ENCODE assay signal across 8 cellular contexts in the genomic region with DNA sequence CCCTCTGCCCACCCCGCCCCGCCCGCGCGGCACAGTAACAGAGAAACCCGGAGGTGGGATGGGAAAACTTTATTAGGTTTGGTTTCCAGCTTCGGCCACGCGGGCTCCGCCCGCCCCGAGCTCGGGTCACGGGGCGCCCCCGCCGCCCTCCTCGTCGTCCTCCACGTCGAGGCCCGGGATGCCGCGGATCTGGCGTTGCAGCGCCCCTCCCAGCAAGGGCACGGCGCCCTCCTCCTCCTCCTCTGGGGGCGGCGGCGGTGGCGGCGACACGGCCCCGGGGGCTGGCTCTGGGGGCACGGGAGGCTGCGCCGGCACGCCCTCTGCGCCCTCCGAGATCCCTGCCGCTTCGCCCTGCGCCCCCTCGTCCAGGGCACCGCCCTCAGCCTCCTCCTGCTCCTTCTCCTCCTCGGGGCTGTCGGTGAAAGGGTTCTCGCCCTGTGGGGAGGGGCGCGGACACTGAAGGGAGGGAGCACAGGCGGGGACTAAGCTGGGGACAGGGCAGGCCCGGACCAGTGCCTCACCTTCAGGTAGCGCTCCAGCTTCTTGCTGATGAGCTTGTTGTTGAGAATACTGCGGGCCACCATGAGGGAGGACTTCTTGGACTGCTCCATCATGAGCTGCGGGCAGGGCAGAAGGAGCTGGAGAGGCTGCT. TPM values are rescaled to one million over a fixed set of nuclear protein-coding genes. Genes with fewer than 3 reads are reported as not detected.
DNase-seq lines count a peak whose midpoint lies in the region; ATAC-seq and TF ChIP-seq lines count a peak whose summit lies in the region.

No MANE protein-coding gene starts in this region.

- peaks cover 48% of the 10 kb centered on the region for H3K4me1 Mint-ChIP-seq in activated T-cell treated with anti-CD3 and anti-CD28 coated beads, Interleukin-2, amount 50 U/mL, for 72 hours (ENCODE audit: low read depth)
- peaks cover 31% of the 10 kb centered on the region for H3K4me1 Mint-ChIP-seq in T-helper 1 cell treated with Interleukin-12 subunit alpha and Interleukin-12 subunit beta and Interleukin-4 antibody, amounts not matched to agents 30 μg/mL and 1 μg/mL, for 36 hours (ENCODE audit: low read depth)
- H3K4me1 Mint-ChIP-seq in natural killer cell treated with Interleukin-12 subunit alpha and Interleukin-12 subunit beta and Interleukin-15 and Interleukin-18, amount 100 ng/mL, for 72 hours (ENCODE audit: low read depth in 2 of 2), result peaks cover 27 to 32% of the 10 kb centered on the region in 2 donors

- H3K4me1 ChIP-seq in esophagus squamous epithelium, result peaks cover 23 to 44% (median 37%) of the 10 kb centered on the region in 3 donors

- H3K27me3 Mint-ChIP-seq in activated T-cell treated with anti-CD3 and anti-CD28 coated beads, Interleukin-2, amount 50 U/mL, for 72 hours (ENCODE audit: low read depth), result no peaks in the 10 kb centered on the region
- H3K27me3 Mint-ChIP-seq in T-helper 1 cell treated with Interleukin-12 subunit alpha and Interleukin-12 subunit beta and Interleukin-4 antibody, amounts not matched to agents 30 μg/mL and 1 μg/mL, for 36 hours (ENCODE audit: low read depth), result no peaks in the 10 kb centered on the region
- no peaks in the 10 kb centered on the region for H3K27me3 Mint-ChIP-seq in natural killer cell treated with Interleukin-12 subunit alpha and Interleukin-12 subunit beta and Interleukin-15 and Interleukin-18, amount 100 ng/mL, for 72 hours

- intact Hi-C loops in esophagus squamous epithelium (cut with DNase I), result loop anchor here (10.0 kb wide), 1 partner anchor 115 kb away; no protein-coding TSS in a partner anchor

- H3K4me3 ChIP-seq in esophagus squamous epithelium, result peak overlapping the region; percentile 74 to 100 (median 96)

- peak; percentile 33; the same call in 1 of the 2 replicates for TF ChIP-seq EP300 in Ishikawa (IDR thresholded peaks at IDR 0.05; ENCODE audit: borderline replicate concordance)

- H3K9me3 ChIP-seq in esophagus squamous epithelium, result no peaks in the 10 kb centered on the region

- TF ChIP-seq CTCF in esophagus squamous epithelium (IDR thresholded peaks at IDR 0.05), result peak in 1 of 6 experiments; percentile 14

- peaks cover 0 to 12% (median 0%) of the 10 kb centered on the region in 3 donors for H3K36me3 ChIP-seq in esophagus squamous epithelium

- peak overlapping the region; percentile 97 to 98 for H3K4me3 Mint-ChIP-seq in activated T-cell treated with anti-CD3 and anti-CD28 coated beads, Interleukin-2, amount 50 U/mL, for 72 hours
- peak overlapping the region; percentile 99 for H3K4me3 Mint-ChIP-seq in T-helper 1 cell treated with Interleukin-12 subunit alpha and Interleukin-12 subunit beta and Interleukin-4 antibody, amounts not matched to agents 30 μg/mL and 1 μg/mL, for 36 hours
- H3K4me3 Mint-ChIP-seq in natural killer cell treated with Interleukin-12 subunit alpha and Interleukin-12 subunit beta and Interleukin-15 and Interleukin-18, amount 100 ng/mL, for 72 hours, result peak overlapping the region; percentile 93

- peak overlapping the region; percentile 92 for H3K27ac Mint-ChIP-seq in activated T-cell treated with anti-CD3 and anti-CD28 coated beads, Interleukin-2, amount 50 U/mL, for 72 hours
- H3K27ac Mint-ChIP-seq in T-helper 1 cell treated with Interleukin-12 subunit alpha and Interleukin-12 subunit beta and Interleukin-4 antibody, amounts not matched to agents 30 μg/mL and 1 μg/mL, for 36 hours, result peak overlapping the region; percentile 87
- peak overlapping the region; percentile 85 to 89 for H3K27ac Mint-ChIP-seq in natural killer cell treated with Interleukin-12 subunit alpha and Interleukin-12 subunit beta and Interleukin-15 and Interleukin-18, amount 100 ng/mL, for 72 hours

- peak in 1 of 4 donors; percentile 35 for TF ChIP-seq POLR2A in esophagus squamous epithelium (IDR thresholded peaks at IDR 0.05)

- no peaks in the 10 kb centered on the region for H3K9me3 Mint-ChIP-seq in activated T-cell treated with anti-CD3 and anti-CD28 coated beads, Interleukin-2, amount 50 U/mL, for 72 hours
- no peaks in the 10 kb centered on the region for H3K9me3 Mint-ChIP-seq in T-helper 1 cell treated with Interleukin-12 subunit alpha and Interleukin-12 subunit beta and Interleukin-4 antibody, amounts not matched to agents 30 μg/mL and 1 μg/mL, for 36 hours
- no peaks in the 10 kb centered on the region for H3K9me3 Mint-ChIP-seq in natural killer cell treated with Interleukin-12 subunit alpha and Interleukin-12 subunit beta and Interleukin-15 and Interleukin-18, amount 100 ng/mL, for 72 hours

- peak overlapping the region; percentile 94 to 99 (median 97) for H3K27ac ChIP-seq in esophagus squamous epithelium

- ATAC-seq in activated T-cell treated with anti-CD3 and anti-CD28 coated beads, Interleukin-2, amount 50 U/mL, for 72 hours (replicated peaks in 1 of 2), result peak; percentile 49 to 53
- peak; percentile 42 for ATAC-seq in GM21825 (IDR thresholded peaks at IDR 0.05; ENCODE audit: unreplicated experiment)
- peak in 1 of 2 donors; percentile 57 for ATAC-seq in natural killer cell treated with Interleukin-12 subunit alpha and Interleukin-12 subunit beta and Interleukin-15 and Interleukin-18, amount 100 ng/mL, for 72 hours

- TF ChIP-seq RAD21 in Ishikawa (IDR thresholded peaks at IDR 0.05; ENCODE audit: low read depth), result no peak

- H3K36me3 Mint-ChIP-seq in activated T-cell treated with anti-CD3 and anti-CD28 coated beads, Interleukin-2, amount 50 U/mL, for 72 hours (ENCODE audit: insufficient read depth in 2 of 2), result peaks cover 6 to 7% of the 10 kb centered on the region in 2 donors
- peaks cover 7% of the 10 kb centered on the region for H3K36me3 Mint-ChIP-seq in T-helper 1 cell treated with Interleukin-12 subunit alpha and Interleukin-12 subunit beta and Interleukin-4 antibody, amounts not matched to agents 30 μg/mL and 1 μg/mL, for 36 hours (ENCODE audit: low read depth)
- H3K36me3 Mint-ChIP-seq in natural killer cell treated with Interleukin-12 subunit alpha and Interleukin-12 subunit beta and Interleukin-15 and Interleukin-18, amount 100 ng/mL, for 72 hours, result peaks cover 5% of the 10 kb centered on the region

- WGBS in esophagus squamous epithelium, 2 donors, result 3 to 10% methylated on average over 2 to 5 of the region's 56 CpGs

- DNase-seq in activated T-cell treated with anti-CD3 and anti-CD28 coated beads, Interleukin-2, amount 50 U/mL, for 72 hours, result no peak
- DNase-seq in activated T-cell treated with anti-CD3 and anti-CD28 coated beads for 4 hours (no peak), esophagus squamous epithelium (lab: John Stamatoyannopoulos, UW) (no peak), GDM1 (lab: John Stamatoyannopoulos, UW) (no peak)
- no peak for DNase-seq in natural killer cell treated with Interleukin-12 subunit alpha and Interleukin-12 subunit beta and Interleukin-15 and Interleukin-18, amount 100 ng/mL, for 72 hours (ENCODE audit: low spot score)

- H3K27me3 ChIP-seq in esophagus squamous epithelium, result no peaks in the 10 kb centered on the region

TF ChIP-seq in Ishikawa, 13 proteins besides CTCF, POLR2A, EP300 and RAD21 (continues in another document):
- TF ChIP-seq, protein P1, sequence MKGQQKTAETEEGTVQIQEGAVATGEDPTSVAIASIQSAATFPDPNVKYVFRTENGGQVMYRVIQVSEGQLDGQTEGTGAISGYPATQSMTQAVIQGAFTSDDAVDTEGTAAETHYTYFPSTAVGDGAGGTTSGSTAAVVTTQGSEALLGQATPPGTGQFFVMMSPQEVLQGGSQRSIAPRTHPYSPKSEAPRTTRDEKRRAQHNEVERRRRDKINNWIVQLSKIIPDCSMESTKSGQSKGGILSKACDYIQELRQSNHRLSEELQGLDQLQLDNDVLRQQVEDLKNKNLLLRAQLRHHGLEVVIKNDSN (IDR thresholded peaks at IDR 0.05), result peak; percentile 47; the same call in 1 of the 2 replicates
- TF ChIP-seq, protein P2, sequence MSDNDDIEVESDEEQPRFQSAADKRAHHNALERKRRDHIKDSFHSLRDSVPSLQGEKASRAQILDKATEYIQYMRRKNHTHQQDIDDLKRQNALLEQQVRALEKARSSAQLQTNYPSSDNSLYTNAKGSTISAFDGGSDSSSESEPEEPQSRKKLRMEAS (IDR thresholded peaks at IDR 0.05), result peak; percentile 20; the same call in 1 of the 2 replicates
- TF ChIP-seq TCF12 (IDR thresholded peaks at IDR 0.05; ENCODE audit: low read depth) (no peak), ZBTB7A (IDR thresholded peaks at IDR 0.05; ENCODE audit: low read depth) (peak; percentile 66; the same call in 1 of the 2 replicates), EGR1 (IDR thresholded peaks at IDR 0.05) (peak; percentile 42; the same call in 1 of the 2 replicates), CEBPB (IDR thresholded peaks at IDR 0.05) (no peak), YY1 (IDR thresholded peaks at IDR 0.05; ENCODE audit: low read depth) (no peak)

RNA-seq across cellular contexts. Expression of a gene that starts 0.5 kb away (rescaled TPM):
- 10 to 100 TPM; 37.9 to 46.4 TPM for total RNA-seq in activated T-cell treated with anti-CD3 and anti-CD28 coated beads, Interleukin-2, amount 50 U/mL, for 72 hours
- 10 to 100 TPM; 17.4 to 32.4 (median 21.7) TPM for total RNA-seq in esophagus squamous epithelium
- total RNA-seq in natural killer cell treated with Interleukin-12 subunit alpha and Interleukin-12 subunit beta and Interleukin-15 and Interleukin-18, amount 100 ng/mL, for 72 hours, result 10 to 100 TPM; 61.4 to 78.3 TPM

RNA-seq across cellular contexts. Expression of a gene that starts 38.7 kb away (rescaled TPM):
- 100 to 1,000 TPM; 105 to 124 TPM for total RNA-seq in activated T-cell treated with anti-CD3 and anti-CD28 coated beads, Interleukin-2, amount 50 U/mL, for 72 hours
- total RNA-seq in esophagus squamous epithelium, result 10 to 100 TPM; 33.9 to 90.2 (median 63.4) TPM
- 100 to 1,000 TPM in 1 of 2 donors, 10 to 100 TPM in 1; 72.8 to 123 TPM for total RNA-seq in natural killer cell treated with Interleukin-12 subunit alpha and Interleukin-12 subunit beta and Interleukin-15 and Interleukin-18, amount 100 ng/mL, for 72 hours

RNA-seq across cellular contexts. Expression of a gene that starts 47.8 kb away (rescaled TPM):
- total RNA-seq in activated T-cell treated with anti-CD3 and anti-CD28 coated beads, Interleukin-2, amount 50 U/mL, for 72 hours, result 100 to 1,000 TPM; 161 to 187 TPM
- total RNA-seq in esophagus squamous epithelium, result 10 to 100 TPM in 3 of 4 donors, 1 to 10 TPM in 1; 7.7 to 38.2 (median 31.3) TPM
- total RNA-seq in natural killer cell treated with Interleukin-12 subunit alpha and Interleukin-12 subunit beta and Interleukin-15 and Interleukin-18, amount 100 ng/mL, for 72 hours, result 100 to 1,000 TPM; 111 to 161 TPM
